25 cellular contexts compared by ENCODE assay signal in genomic region chr11:131754671-131755070, GRCh38.
"Had no signal": no experiment of that assay in that cellular context is flagged by ENCODE, and none has a peak within 500 bp of the region (broad histone marks: within the 10 kb centered on the region; RNA-seq: fewer than 3 reads in every experiment).

No MANE protein-coding gene starts in this region.

- H3K4me1 ChIP-seq: adrenal gland, ascending aorta, breast epithelium, colonic mucosa, esophagus squamous epithelium, pancreas, psoas muscle, tibial artery had no signal

- H3K4me3 ChIP-seq: adrenal gland, ascending aorta, breast epithelium, colonic mucosa, esophagus squamous epithelium, pancreas, psoas muscle, tibial artery had no signal

- H3K9me3 ChIP-seq: adrenal gland, ascending aorta, breast epithelium, colonic mucosa, esophagus squamous epithelium, neutrophil, pancreas, psoas muscle, tibial artery had no signal

- ATAC-seq: activated T-cell treated with anti-CD3 and anti-CD28 coated beads, Interleukin-2, amount 50 U/mL, for 4 hours; left ventricle myocardium superior; natural killer cell treated with Interleukin-12 subunit alpha and Interleukin-12 subunit beta and Interleukin-15 and Interleukin-18, amount 100 ng/mL, for 72 hours; pancreas; psoas muscle; right cardiac atrium; stimulated activated naive CD8-positive, alpha-beta T cell treated with anti-CD3 and anti-CD28 coated beads, Interleukin-15, Interleukin-2, amounts not matched to agents 100 U/mL and 50 U/mL, for 24 hours; T-cell had no signal

- H3K27ac ChIP-seq: adrenal gland, ascending aorta, breast epithelium, colonic mucosa, esophagus squamous epithelium, neutrophil, pancreas, psoas muscle, tibial artery, WERI-Rb-1 had no signal

- DNase-seq: activated CD4-positive, alpha-beta T cell treated with anti-CD3 and anti-CD28 coated beads for 1 hour; activated CD4-positive, alpha-beta T cell treated with anti-CD3 and anti-CD28 coated beads, Interleukin-2, amount 50 U/mL, for 4 hours; activated CD8-positive, alpha-beta memory T cell treated with anti-CD3 and anti-CD28 coated beads for 24 hours; activated CD8-positive, alpha-beta memory T cell treated with anti-CD3 and anti-CD28 coated beads, Interleukin-2, amount 50 U/mL, for 48 hours; activated naive CD4-positive, alpha-beta T cell; activated T-cell treated with anti-CD3 and anti-CD28 coated beads, Interleukin-2, amount 50 U/mL, for 4 hours; adrenal gland; colonic mucosa; esophagus squamous epithelium; hypothalamus; left ventricle myocardium superior; midbrain; pancreas; psoas muscle; right cardiac atrium; stimulated activated CD4-positive, alpha-beta T cell treated with anti-CD3 and anti-CD28 coated beads, Interleukin-12 subunit alpha, Interleukin-12 subunit beta, amount 100 ng/mL, for 4 hours; stimulated activated CD4-positive, alpha-beta T cell treated with anti-CD3 and anti-CD28 coated beads, Interleukin-4, amount 100 ng/mL, for 4 hours; stimulated activated naive CD8-positive, alpha-beta T cell treated with anti-CD3 and anti-CD28 coated beads, Interleukin-15, Interleukin-2, amounts not matched to agents 100 U/mL and 50 U/mL, for 24 hours; T-cell; tibial artery; WERI-Rb-1 had no signal

- H3K27me3 ChIP-seq: adrenal gland, ascending aorta, colonic mucosa, esophagus squamous epithelium, neutrophil, pancreas, tibial artery had no signal

- H3K36me3 ChIP-seq: adrenal gland, ascending aorta, breast epithelium, colonic mucosa, esophagus squamous epithelium, neutrophil, pancreas, tibial artery, WERI-Rb-1 had no signal
